Comparison of ENCODE assay signal across 8 cellular contexts in genomic region chr18:24016643-24017042, GRCh38. TPM values are rescaled to one million over a fixed set of nuclear protein-coding genes. Genes with fewer than 3 reads are reported as not detected.
A peak's percentile ranks its signal among the peaks of the same experiment; 100 is the strongest.
DNase-seq lines count a peak whose midpoint lies in the region; ATAC-seq and TF ChIP-seq lines count a peak whose summit lies in the region.

No MANE protein-coding gene starts in this region.

- H3K27me3 ChIP-seq in AG04450 (ENCODE audit: control insufficient read depth, insufficient read depth, low read length), result peaks cover 2% of the 10 kb centered on the region

- POLR2A ChIA-PET in AG04450 (lab: Yijun Ruan, JAX), result no interaction called here

- no peak overlapping the region; the same call in 1 of the 2 replicates for H3K4me3 ChIP-seq in AG04450 (ENCODE audit: low read depth, low read length)
- H3K4me3 ChIP-seq in GM12864 (ENCODE audit: low read depth, low read length), result peak overlapping the region; percentile 80
- H3K4me3 ChIP-seq in foreskin fibroblast (ENCODE audit: low read depth in 1 of 2, low read length in 2 of 2), result peak overlapping the region; percentile 69 to 72

- CTCF ChIA-PET in AG04450 (lab: Charles Lee), result interaction anchor here (1.2 to 1.3 kb wide), 2 partner anchors 11 to 103 kb away, joined by 3 read pairs; no protein-coding TSS in a partner anchor

- H3K27ac ChIP-seq in AG04450 (ENCODE audit: low read depth, low read length), result no peak overlapping the region

- TF ChIP-seq CTCF in AG04450 (IDR thresholded peaks at IDR 0.05; ENCODE audit: low read depth, low read length), result peak; percentile 36
- TF ChIP-seq CTCF in GM12864 (IDR thresholded peaks at IDR 0.05; ENCODE audit: low read depth, low read length, missing control alignments), result peak; percentile 57
- TF ChIP-seq CTCF in foreskin fibroblast (IDR thresholded peaks at IDR 0.05; ENCODE audit: low read depth, low read length), result no peak

- peaks cover 4% of the 10 kb centered on the region; the same call in 1 of the 2 replicates for H3K9me3 ChIP-seq in AG04450 (ENCODE audit: control insufficient read depth, insufficient read depth, low read length)

- ATAC-seq in HG03175 (IDR thresholded peaks at IDR 0.05; ENCODE audit: unreplicated experiment) (no peak), HG03469 (IDR thresholded peaks at IDR 0.05; ENCODE audit: unreplicated experiment) (no peak), GM21723 (IDR thresholded peaks at IDR 0.05; ENCODE audit: unreplicated experiment) (no peak), GM18861 (IDR thresholded peaks at IDR 0.05; ENCODE audit: unreplicated experiment) (no peak)

- DNase-seq in AG04450 (ENCODE audit: low read depth, low spot score) (no peak), GM12864 (ENCODE audit: low read depth) (no peak), RKO (ENCODE audit: low spot score) (peak; percentile 83), foreskin fibroblast (peak in 1 of 2 donors; percentile 39)

RNA-seq across cellular contexts. Expression of gene TTC39C, which starts 2.1 kb away (rescaled TPM):
- 18.6 and 24.3 TPM in 2 replicates for polyA plus RNA-seq in AG04450 (2011; rRNA removed)
- 23.5 and 28.8 TPM in 2 replicates for polyA minus RNA-seq in AG04450 (2011; rRNA and poly(A)+ RNA removed)
